8 cellular contexts compared by ENCODE assay signal in genomic region chr10:127853868-127854768, GRCh38. TPM values are rescaled to one million over a fixed set of nuclear protein-coding genes. Genes with fewer than 3 reads are reported as not detected.
DNase-seq lines count a peak whose midpoint lies in the region; ATAC-seq and TF ChIP-seq lines count a peak whose summit lies in the region.

No MANE protein-coding gene starts in this region.

- 34 to 37% (median 34%) methylated on average over 19 of the region's 19 CpGs for WGBS in ovary, 3 donors

- TF ChIP-seq POLR2A in Peyer's patch (IDR thresholded peaks at IDR 0.05) = no peak
- no peak for TF ChIP-seq POLR2A in ovary (IDR thresholded peaks at IDR 0.05)

- H2AFZ ChIP-seq in DND-41 (ENCODE audit: low read depth, low read length) = no peak overlapping the region

- H4K20me1 ChIP-seq in DND-41 (ENCODE audit: insufficient read depth, low read length) = 0 out of 2 replicates have a peak, but pooled peaks cover 4% of the 10 kb centered on the region

- H3K4me1 ChIP-seq in DND-41 (ENCODE audit: insufficient read depth, low read length) = no peaks in the 10 kb centered on the region
- peaks cover 0 to 7% (median 3%) of the 10 kb centered on the region in 4 donors for H3K4me1 ChIP-seq in Peyer's patch
- H3K4me1 ChIP-seq in ovary (ENCODE audit: insufficient read depth) = no peaks in the 10 kb centered on the region

- no peak overlapping the region for H3K9ac ChIP-seq in DND-41 (ENCODE audit: low read depth, low read length)

- no peaks in the 10 kb centered on the region for H3K79me2 ChIP-seq in DND-41 (ENCODE audit: insufficient read depth, low read length)

- ATAC-seq in DND-41 (ENCODE audit: insufficient read depth, low read depth) (peak; percentile 94), GM21515 (IDR thresholded peaks at IDR 0.05; ENCODE audit: unreplicated experiment) (peak; percentile 62)

- DNase-seq in DND-41 = peak; percentile 64
- peak; percentile 50 for DNase-seq in HT1080 (ENCODE audit: low read depth)
- peak; percentile 63 to 74 (median 71) for DNase-seq in Peyer's patch
- peak; percentile 14 for DNase-seq in activated gamma-delta T cell treated with anti-CD3 and anti-CD28 coated beads, Interleukin-2, amount 50 U/mL, for 16 hours (ENCODE audit: low read depth)
- DNase-seq in globus pallidus (ENCODE audit: low spot score) = peak; percentile 80
- peak; percentile 47 to 76 (median 69) for DNase-seq in ovary
- DNase-seq in NCI-H2107 treated with DMSO at 0.1 percent for 48 hours (lab: John Stamatoyannopoulos, UW; ENCODE audit: unreplicated experiment) = no peak

- no peak overlapping the region for H3K4me2 ChIP-seq in DND-41 (ENCODE audit: insufficient read depth, low read length)

- H3K36me3 ChIP-seq in DND-41 (ENCODE audit: insufficient read depth, low read length) (no peaks in the 10 kb centered on the region), Peyer's patch (no peaks in the 10 kb centered on the region), ovary (no peaks in the 10 kb centered on the region)

- no peak for TF ChIP-seq EP300 in ovary (IDR thresholded peaks at IDR 0.05)

- intact Hi-C loops in ovary (cut with DNase I) = loop anchor here in 2 of 4 donors (2.0 to 10.0 kb wide), 2 partner anchors 139 to 141 kb away; no protein-coding TSS in a partner anchor

- H3K27me3 ChIP-seq in DND-41 (ENCODE audit: insufficient read depth, low read length, poor library complexity) = no peaks in the 10 kb centered on the region
- H3K27me3 ChIP-seq in Peyer's patch = no peaks in the 10 kb centered on the region
- H3K27me3 ChIP-seq in ovary = no peaks in the 10 kb centered on the region

- no peak overlapping the region for H3K27ac ChIP-seq in DND-41 (ENCODE audit: low read length)
- H3K27ac ChIP-seq in Peyer's patch = peak overlapping the region in 1 of 4 donors; percentile 7
- no peak overlapping the region for H3K27ac ChIP-seq in ovary

- no peak overlapping the region for H3K4me3 ChIP-seq in DND-41 (ENCODE audit: low read depth in 1 of 2, low read length in 2 of 2)
- no peak overlapping the region for H3K4me3 ChIP-seq in Peyer's patch
- no peak overlapping the region for H3K4me3 ChIP-seq in ovary

- H3K9me3 ChIP-seq in DND-41 (ENCODE audit: insufficient read depth, low read length, severe bottlenecking) (no peaks in the 10 kb centered on the region), Peyer's patch (no peaks in the 10 kb centered on the region), ovary (no peaks in the 10 kb centered on the region)

- TF ChIP-seq CTCF in DND-41 (IDR thresholded peaks at IDR 0.05; ENCODE audit: borderline replicate concordance, extremely low read depth, low read length, poor library complexity, severe bottlenecking) = peak; percentile 91
- peak in 5 of 6 experiments; percentile 35 to 87 (median 83) for TF ChIP-seq CTCF in Peyer's patch (IDR thresholded peaks at IDR 0.05)
- TF ChIP-seq CTCF in ovary (IDR thresholded peaks at IDR 0.05) = peak; percentile 61 to 76 (median 63)

RNA-seq across cellular contexts. Expression of gene CLRN3, which starts 38.6 kb away (rescaled TPM):
- total RNA-seq in HT1080 (2014; rRNA removed; shearing (Covaris generic)) = not detected in 2 replicates
- not detected in 2 replicates for polyA plus RNA-seq in HT1080 (2015; cell fraction: cytosol; rRNA removed)
- polyA plus RNA-seq in HT1080 (2015; cell fraction: nucleus; rRNA removed) = not detected in 2 replicates
- total RNA-seq in Peyer's patch = 100 to 1,000 TPM in 2 of 4 donors, 10 to 100 TPM in 1, 1 to 10 TPM in 1; 7.4 to 215 (median 109) TPM
- under 1 TPM in 1 of 7 donors, not detected in 6; 0.24 TPM for total RNA-seq in ovary
- polyA plus RNA-seq in ovary = not detected

RNA-seq across cellular contexts. Expression of gene PTPRE, which starts 52.8 kb away (rescaled TPM):
- 24.6 and 32.0 TPM in 2 replicates for total RNA-seq in HT1080 (2014; rRNA removed; shearing (Covaris generic))
- polyA plus RNA-seq in HT1080 (2015; cell fraction: cytosol; rRNA removed) = 10.1 and 14.3 TPM in 2 replicates
- polyA plus RNA-seq in HT1080 (2015; cell fraction: nucleus; rRNA removed) = 23.4 and 33.9 TPM in 2 replicates
- 10 to 100 TPM; 24.0 to 48.7 (median 35.4) TPM for total RNA-seq in Peyer's patch
- 10 to 100 TPM in 2 of 7 donors, 1 to 10 TPM in 5; 4.1 to 15.5 (median 7.4) TPM for total RNA-seq in ovary
- polyA plus RNA-seq in ovary = 1 to 10 TPM; 2.1 to 6.9 TPM
